Comparison of ENCODE assay signal across 16 cellular contexts in the genomic region with DNA sequence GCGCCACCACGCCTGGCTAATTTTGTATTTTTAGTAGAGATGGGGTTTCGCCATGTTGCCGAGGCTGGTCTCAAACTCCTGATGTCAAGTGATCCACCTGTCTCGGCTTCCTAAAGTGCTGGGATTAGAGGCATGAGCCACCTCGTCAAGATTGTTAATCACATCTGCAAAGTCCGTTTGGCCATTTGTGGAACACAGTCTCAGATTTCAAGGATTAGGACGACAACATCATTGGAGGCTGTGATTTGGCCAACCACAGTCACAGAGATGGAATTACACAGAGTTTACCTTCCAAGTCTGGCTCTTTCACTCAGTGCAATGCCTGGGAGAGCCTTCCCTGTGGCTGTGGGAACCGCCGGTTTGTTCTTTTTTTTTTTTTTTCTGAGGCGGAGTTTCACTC. TPM values are rescaled to one million over a fixed set of nuclear protein-coding genes. Genes with fewer than 3 reads are reported as not detected.
DNase-seq lines count a peak whose midpoint lies in the region; ATAC-seq and TF ChIP-seq lines count a peak whose summit lies in the region.
"Had no signal": no experiment of that assay in that cellular context is flagged by ENCODE, and none has a peak within 500 bp of the region (broad histone marks: within the 10 kb centered on the region; RNA-seq: fewer than 3 reads in every experiment).

No MANE protein-coding gene starts in this region.

- H3K4me1 ChIP-seq in A673 (ENCODE audit: insufficient read depth, low read length, poor library complexity, severe bottlenecking) (peaks cover 11% of the 10 kb centered on the region), HEK293 (ENCODE audit: control insufficient read depth, insufficient read depth, low read length) (peaks cover 11% of the 10 kb centered on the region), SJCRH30 (peaks cover 23% of the 10 kb centered on the region)

- CTCF ChIA-PET in A673 (lab: Charles Lee): no interaction called here
- CTCF ChIA-PET in HEK293 (lab: Yijun Ruan, JAX): interaction anchor here (1.1 kb wide), 1 partner anchor 19 kb away, joined by 3 read pairs; no protein-coding TSS in a partner anchor
- CTCF ChIA-PET in activated CD8-positive, alpha-beta memory T cell treated with anti-CD3 and anti-CD28 coated beads, Interleukin-2, amount 10 ng/mL, durations not matched to agents 7 days and 5 days (lab: Charles Lee): no interaction called here

- no peak for ATAC-seq in activated CD8-positive, alpha-beta memory T cell treated with anti-CD3 and anti-CD28 coated beads, Interleukin-2, amount 10 ng/mL, durations not matched to agents 7 days and 5 days
- ATAC-seq: SK-N-SH treated with all-trans-retinoic acid at 6 μM for 48 hours had no signal

- no peaks in the 10 kb centered on the region for H3K36me3 ChIP-seq in A673 (ENCODE audit: insufficient read depth, low read length, poor library complexity, severe bottlenecking)
- H3K36me3 ChIP-seq in HEK293 (ENCODE audit: control insufficient read depth in 2 of 2, insufficient read depth in 1 of 2, low read length in 2 of 2): no peaks in the 10 kb centered on the region
- no peaks in the 10 kb centered on the region for H3K36me3 ChIP-seq in SJCRH30
- H3K36me3 ChIP-seq: breast epithelium had no signal

- H3K4me3 ChIP-seq in A673 (ENCODE audit: low read depth, low read length, poor library complexity, severe bottlenecking): no peak overlapping the region
- H3K4me3 ChIP-seq in HEK293 (ENCODE audit: low read depth, low read length): no peak overlapping the region
- no peak overlapping the region for H3K4me3 ChIP-seq in SJCRH30
- H3K4me3 ChIP-seq: breast epithelium had no signal

- H3K27ac Mint-ChIP-seq in activated CD8-positive, alpha-beta memory T cell treated with anti-CD3 and anti-CD28 coated beads, Interleukin-2, amount 10 ng/mL, durations not matched to agents 7 days and 5 days: no peak overlapping the region
- H3K27ac Mint-ChIP-seq: immature natural killer cell had no signal

- TF ChIP-seq CTCF in A673 (conservative IDR thresholded peaks at IDR 0.05; ENCODE audit: low read depth, low read length): no peak
- TF ChIP-seq CTCF in HEK293 (tag by site-specific recombination; IDR thresholded peaks at IDR 0.05): no peak

- H3K27me3 Mint-ChIP-seq in activated CD8-positive, alpha-beta memory T cell treated with anti-CD3 and anti-CD28 coated beads, Interleukin-2, amount 10 ng/mL, durations not matched to agents 7 days and 5 days: peaks cover 8% of the 10 kb centered on the region

- H3K4me1 Mint-ChIP-seq in activated CD8-positive, alpha-beta memory T cell treated with anti-CD3 and anti-CD28 coated beads, Interleukin-2, amount 10 ng/mL, durations not matched to agents 7 days and 5 days: no peaks in the 10 kb centered on the region
- H3K4me1 Mint-ChIP-seq: immature natural killer cell had no signal

- no TSS peak for BruUV-seq in A673 (replicated peaks; lab: Mats Ljungman, UMichigan)

- H3K9me3 ChIP-seq in A673 (ENCODE audit: low read depth, low read length, poor library complexity, severe bottlenecking) (no peaks in the 10 kb centered on the region), HEK293 (ENCODE audit: control insufficient read depth, insufficient read depth, low read depth, low read length) (no peaks in the 10 kb centered on the region), SJCRH30 (replicated peaks) (no peaks in the 10 kb centered on the region)
- H3K9me3 ChIP-seq: breast epithelium had no signal

- no peaks in the 10 kb centered on the region for H3K27me3 ChIP-seq in A673 (replicated peaks; ENCODE audit: insufficient read depth, low read depth, low read length, poor library complexity)
- H3K27me3 ChIP-seq in SJCRH30: no peaks in the 10 kb centered on the region; the same call in 1 of the 2 replicates
- H3K27me3 ChIP-seq: breast epithelium had no signal

- intact Hi-C loops in A673 (cut with micrococcal nuclease; ENCODE audit: unreplicated experiment): no loop called here

- H3K4me3 Mint-ChIP-seq in activated CD8-positive, alpha-beta memory T cell treated with anti-CD3 and anti-CD28 coated beads, Interleukin-2, amount 10 ng/mL, durations not matched to agents 7 days and 5 days: no peak overlapping the region
- H3K4me3 Mint-ChIP-seq: immature natural killer cell had no signal

- H3K36me3 Mint-ChIP-seq in activated CD8-positive, alpha-beta memory T cell treated with anti-CD3 and anti-CD28 coated beads, Interleukin-2, amount 10 ng/mL, durations not matched to agents 7 days and 5 days: no peaks in the 10 kb centered on the region
- H3K36me3 Mint-ChIP-seq: immature natural killer cell had no signal

- DNase-seq in A673 (ENCODE audit: low spot score): peak; percentile 30
- DNase-seq in SJCRH30: peak; percentile 71 to 91
- DNase-seq in islet precursor cell: peak; percentile 75
- no peak for DNase-seq in hippocampal formation (lab: John Stamatoyannopoulos, UW)
- no peak for DNase-seq in RPMI8226
- DNase-seq in occipital lobe (lab: John Stamatoyannopoulos, UW): no peak
- no peak for DNase-seq in activated CD8-positive, alpha-beta memory T cell treated with anti-CD3 and anti-CD28 coated beads, Interleukin-2, amount 10 ng/mL, durations not matched to agents 7 days and 5 days
- DNase-seq: activated naive CD4-positive, alpha-beta T cell; DMS79 treated with DMSO at 0.1 percent for 48 hours; foreskin melanocyte; immature natural killer cell; NCI-H2171 treated with DMSO at 0.1 percent for 48 hours had no signal

- POLR2A ChIA-PET in A673 (lab: Charles Lee; ENCODE audit: low non-redundant PET): no interaction called here
- POLR2A ChIA-PET in HEK293 (lab: Yijun Ruan, JAX): interaction anchor here (0.7 kb wide), 1 partner anchor 39 kb away, joined by 3 read pairs; no protein-coding TSS in a partner anchor

- no peak overlapping the region for H3K27ac ChIP-seq in A673 (ENCODE audit: low read depth, low read length, poor library complexity, severe bottlenecking)
- H3K27ac ChIP-seq in HEK293 (ENCODE audit: extremely low read depth, low read depth, low read length): no peak overlapping the region
- H3K27ac ChIP-seq in SJCRH30: no peak overlapping the region

- H3K9me3 Mint-ChIP-seq in activated CD8-positive, alpha-beta memory T cell treated with anti-CD3 and anti-CD28 coated beads, Interleukin-2, amount 10 ng/mL, durations not matched to agents 7 days and 5 days (ENCODE audit: low read depth): no peaks in the 10 kb centered on the region
- H3K9me3 Mint-ChIP-seq: immature natural killer cell had no signal

TF ChIP-seq in HEK293, 187 proteins besides CTCF, POLR2A, EP300 and RAD21 (continues in another document):
- TF ChIP-seq KLF16 (tag by site-specific recombination; IDR thresholded peaks at IDR 0.05) (no peak), GFI1B (tag by site-specific recombination; IDR thresholded peaks at IDR 0.05) (peak; percentile 91), ZNF571 (tag by site-specific recombination; IDR thresholded peaks at IDR 0.05) (no peak), ZFP69B (tag by site-specific recombination; IDR thresholded peaks at IDR 0.05) (no peak)
- TF ChIP-seq, protein P1, sequence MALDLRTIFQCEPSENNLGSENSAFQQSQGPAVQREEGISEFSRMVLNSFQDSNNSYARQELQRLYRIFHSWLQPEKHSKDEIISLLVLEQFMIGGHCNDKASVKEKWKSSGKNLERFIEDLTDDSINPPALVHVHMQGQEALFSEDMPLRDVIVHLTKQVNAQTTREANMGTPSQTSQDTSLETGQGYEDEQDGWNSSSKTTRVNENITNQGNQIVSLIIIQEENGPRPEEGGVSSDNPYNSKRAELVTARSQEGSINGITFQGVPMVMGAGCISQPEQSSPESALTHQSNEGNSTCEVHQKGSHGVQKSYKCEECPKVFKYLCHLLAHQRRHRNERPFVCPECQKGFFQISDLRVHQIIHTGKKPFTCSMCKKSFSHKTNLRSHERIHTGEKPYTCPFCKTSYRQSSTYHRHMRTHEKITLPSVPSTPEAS (tag by site-specific recombination; IDR thresholded peaks at IDR 0.05): no peak

RNA-seq across cellular contexts. Expression of a gene that starts 17.8 kb away (rescaled TPM):
- total RNA-seq in A673 (2021): 0.24 and 0.60 TPM in 2 replicates
- total RNA-seq in SJCRH30 (2014; rRNA removed; shearing (Covaris generic)): 0.26 TPM in 1 of 2 replicates, not detected in the other
- not detected for total RNA-seq in occipital lobe
- not detected for total RNA-seq in activated CD8-positive, alpha-beta memory T cell treated with anti-CD3 and anti-CD28 coated beads, Interleukin-2, amount 10 ng/mL, durations not matched to agents 7 days and 5 days
- total RNA-seq: omental fat pad had no signal

RNA-seq across cellular contexts. Expression of a gene that starts 36.7 kb away (rescaled TPM):
- not detected in 2 replicates for total RNA-seq in A673 (2021)
- not detected in 2 replicates for total RNA-seq in SJCRH30 (2014; rRNA removed; shearing (Covaris generic))
- not detected for total RNA-seq in occipital lobe
- total RNA-seq in activated CD8-positive, alpha-beta memory T cell treated with anti-CD3 and anti-CD28 coated beads, Interleukin-2, amount 10 ng/mL, durations not matched to agents 7 days and 5 days: not detected
- total RNA-seq: breast epithelium, omental fat pad had no signal

RNA-seq across cellular contexts. Expression of a gene that starts 45.1 kb away (rescaled TPM):
- 5.5 and 6.1 TPM in 2 replicates for total RNA-seq in A673 (2021)
- 1.9 and 3.3 TPM in 2 replicates for total RNA-seq in SJCRH30 (2014; rRNA removed; shearing (Covaris generic))
- total RNA-seq in occipital lobe: 0.47 TPM
- 1 to 10 TPM; 2.8 to 4.1 TPM for total RNA-seq in activated CD8-positive, alpha-beta memory T cell treated with anti-CD3 and anti-CD28 coated beads, Interleukin-2, amount 10 ng/mL, durations not matched to agents 7 days and 5 days

RNA-seq across cellular contexts. Expression of a gene that starts 49.2 kb away (rescaled TPM):
- total RNA-seq in A673 (2021) (1,417 and 1,448 TPM in 2 replicates), occipital lobe (1,447 TPM)
- 1,609 and 2,008 TPM in 2 replicates for total RNA-seq in SJCRH30 (2014; rRNA removed; shearing (Covaris generic))
- total RNA-seq in activated CD8-positive, alpha-beta memory T cell treated with anti-CD3 and anti-CD28 coated beads, Interleukin-2, amount 10 ng/mL, durations not matched to agents 7 days and 5 days: 1,000 to 10,000 TPM; 1,413 to 1,465 TPM

RNA-seq across cellular contexts. Expression of a gene that starts 49.5 kb away (rescaled TPM):
- total RNA-seq in A673 (2021) (38.8 and 43.0 TPM in 2 replicates), occipital lobe (7.2 TPM)
- total RNA-seq in SJCRH30 (2014; rRNA removed; shearing (Covaris generic)): 13.1 and 17.4 TPM in 2 replicates
- 10 to 100 TPM; 37.3 to 43.4 TPM for total RNA-seq in activated CD8-positive, alpha-beta memory T cell treated with anti-CD3 and anti-CD28 coated beads, Interleukin-2, amount 10 ng/mL, durations not matched to agents 7 days and 5 days

Comparison
In these comparisons a context has a peak if more than half of its experiments do, and no peak if none do; other contexts are left out.
1. DNase-seq: peak in A673 (single experiment), SJCRH30 (2 of 2) and islet precursor cell (single experiment); none in hippocampal formation (0 of 2), RPMI8226 (single experiment), occipital lobe (single experiment) and activated CD8-positive, alpha-beta memory T cell treated with anti-CD3 and anti-CD28 coated beads, Interleukin-2, amount 10 ng/mL, durations not matched to agents 7 days and 5 days (single experiment).